Comparison of ENCODE assay signal across 32 cellular contexts in the genomic region with DNA sequence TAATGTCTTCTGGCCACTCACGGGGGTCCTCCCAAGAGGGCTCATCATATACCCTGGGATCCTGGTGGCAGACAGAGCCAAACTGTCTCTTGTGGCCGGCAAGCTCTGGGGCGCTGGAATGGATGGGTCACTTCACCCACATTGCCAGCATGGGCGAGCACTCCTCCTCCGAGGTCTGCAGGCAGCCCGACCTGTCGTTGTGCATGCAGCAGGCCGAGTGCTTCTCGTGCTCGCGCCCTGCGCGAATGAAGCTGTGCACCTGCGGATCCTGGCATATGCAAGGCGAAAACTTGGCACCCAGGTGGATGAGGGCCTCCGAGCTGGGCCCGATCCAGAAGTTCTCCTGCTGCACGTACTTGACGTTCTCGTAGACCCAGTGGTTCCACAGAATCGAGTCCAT. TPM values are rescaled to one million over a fixed set of nuclear protein-coding genes. Genes with fewer than 3 reads are reported as not detected.
"Had no signal": no experiment of that assay in that cellular context is flagged by ENCODE, and none has a peak within 500 bp of the region (broad histone marks: within the 10 kb centered on the region; RNA-seq: fewer than 3 reads in every experiment).

No MANE protein-coding gene starts in this region.

- H3K27me3 ChIP-seq: adrenal gland, ascending aorta, body of pancreas, cardiac muscle cell had no signal

- DNase-seq: activated effector memory CD4-positive, alpha-beta T cell treated with anti-CD3 and anti-CD28 coated beads, Interleukin-2, amount 50 U/mL, for 16 hours; activated effector memory CD4-positive, alpha-beta T cell treated with Interleukin-2 at 50 U/mL for 16 hours; activated gamma-delta T cell treated with Interleukin-2 at 50 U/mL for 16 hours; activated naive CD4-positive, alpha-beta T cell; activated naive CD4-positive, alpha-beta T cell treated with anti-CD3 and anti-CD28 coated beads for 36 hours; activated naive CD4-positive, alpha-beta T cell treated with anti-CD3 and anti-CD28 coated beads, Interleukin-2, amount 10 ng/mL, durations not matched to agents 7 days and 5 days; activated naive CD4-positive, alpha-beta T cell treated with anti-CD3 and anti-CD28 coated beads, Interleukin-2, amount 50 U/mL, for 16 hours; activated naive CD4-positive, alpha-beta T cell treated with Interleukin-2 at 50 U/mL for 16 hours; activated naive CD8-positive, alpha-beta T cell treated with anti-CD3 and anti-CD28 coated beads for 36 hours; activated naive CD8-positive, alpha-beta T cell treated with anti-CD3 and anti-CD28 coated beads, Interleukin-2, amount 10 ng/mL, durations not matched to agents 7 days and 5 days; activated naive CD8-positive, alpha-beta T cell treated with anti-CD3 and anti-CD28 coated beads, Interleukin-2, amount 50 U/mL, for 24 hours; activated T-cell treated with anti-CD3 and anti-CD28 coated beads, Interleukin-2, amount 50 U/mL, for 1 hour; activated T-cell treated with anti-CD3 and anti-CD28 coated beads, Interleukin-2, amount 50 U/mL, for 24 hours; activated T-cell treated with anti-CD3 and anti-CD28 coated beads, Interleukin-2, amount 50 U/mL, for 4 hours; activated T-cell treated with anti-CD3 and anti-CD28 coated beads, Interleukin-2, amount 50 U/mL, for 48 hours; activated T-cell treated with anti-CD3 and anti-CD28 coated beads, Interleukin-2, amount 50 U/mL, for 72 hours; adrenal gland; amniotic stem cell; amygdala; anterior cingulate cortex; aorta; body of pancreas; brain microvascular endothelial cell; central memory CD4-positive, alpha-beta T cell; cerebellar nuclear complex had no signal

- H3K36me3 ChIP-seq: adrenal gland, ascending aorta, brain microvascular endothelial cell, breast epithelium, cardiac muscle cell had no signal

- H3K27ac ChIP-seq: adrenal gland, ascending aorta, body of pancreas, brain microvascular endothelial cell, breast epithelium, cardiac muscle cell had no signal

- H3K9me3 ChIP-seq: adrenal gland, ascending aorta, body of pancreas, breast epithelium had no signal

- FAIRE-seq: astrocyte had no signal

- H3K4me1 ChIP-seq: adrenal gland, ascending aorta, body of pancreas, breast epithelium had no signal

- H3K4me3 ChIP-seq: adrenal gland, ascending aorta, body of pancreas, breast epithelium, cardiac muscle cell had no signal

RNA-seq across cellular contexts. Expression of a gene that starts 33.6 kb away (rescaled TPM):
- total RNA-seq: activated naive CD4-positive, alpha-beta T cell treated with anti-CD3 and anti-CD28 coated beads for 36 hours; activated naive CD4-positive, alpha-beta T cell treated with anti-CD3 and anti-CD28 coated beads, Interleukin-2, amount 50 U/mL, for 72 hours; activated naive CD8-positive, alpha-beta T cell treated with anti-CD3 and anti-CD28 coated beads for 36 hours; activated naive CD8-positive, alpha-beta T cell treated with anti-CD3 and anti-CD28 coated beads, Interleukin-2, amount 10 ng/mL, durations not matched to agents 7 days and 5 days; activated T-cell treated with anti-CD3 and anti-CD28 coated beads, Interleukin-2, amount 50 U/mL, for 4 hours; activated T-helper 1 cell treated with anti-CD3 and anti-CD28 coated beads, Interleukin-12 subunit alpha, Interleukin-12 subunit beta, Interleukin-2, Interleukin-4 antibody, amounts not matched to agents 30 ng/mL and 10 ng/mL and 1 ng/mL, durations not matched to agents 14 hours and 24 hours and 36 hours; activated T-helper 2 cell treated with anti-CD3 and anti-CD28 coated beads, Interferon-gamma antibody, Interleukin-2, Interleukin-4, amounts not matched to agents 10 μg/mL and 5 μg/mL and 100 μg/mL, durations not matched to agents 14 hours and 24 hours and 36 hours had no signal
- polyA plus RNA-seq: cardiac muscle cell had no signal
